In genomic region chr9:83424831-83425230, GRCh38 we compare ENCODE assay signal across 26 cellular contexts.
"Had no signal": no experiment of that assay in that cellular context is flagged by ENCODE, and none has a peak within 500 bp of the region (broad histone marks: within the 10 kb centered on the region; RNA-seq: fewer than 3 reads in every experiment).

No MANE protein-coding gene starts in this region.

- H3K9me3 ChIP-seq: adrenal gland, breast epithelium, heart right ventricle, uterus had no signal

- H3K4me3 Mint-ChIP-seq: activated naive CD8-positive, alpha-beta T cell; activated T-cell treated with anti-CD3 and anti-CD28 coated beads, Interleukin-2, amount 50 U/mL, for 24 hours; activated T-helper 17 cell treated with anti-CD3 and anti-CD28 coated beads, Interleukin-2, amount 50 U/mL, for 72 hours; endodermal cell; naive thymus-derived CD4-positive, alpha-beta T cell; neural crest cell; stimulated activated naive B cell treated with anti-CD40 and anti-IgM and Interleukin-4, amounts not matched to agents 10 μg/mL and 1 μg/mL and 100 μg/mL, for 72 hours; WTC11 had no signal

- H3K4me1 Mint-ChIP-seq: activated T-helper 17 cell treated with anti-CD3 and anti-CD28 coated beads, Interleukin-2, amount 50 U/mL, for 72 hours; naive thymus-derived CD4-positive, alpha-beta T cell; stimulated activated naive B cell treated with anti-CD40 and anti-IgM and Interleukin-4, amounts not matched to agents 10 μg/mL and 1 μg/mL and 100 μg/mL, for 72 hours had no signal

- H3K36me3 ChIP-seq: adrenal gland, breast epithelium, heart right ventricle, uterus had no signal

- H3K27me3 ChIP-seq: adrenal gland, breast epithelium, heart right ventricle, uterus had no signal

- H3K9me3 Mint-ChIP-seq: activated T-cell treated with anti-CD3 and anti-CD28 coated beads, Interleukin-2, amount 50 U/mL, for 24 hours; activated T-helper 17 cell treated with anti-CD3 and anti-CD28 coated beads, Interleukin-2, amount 50 U/mL, for 72 hours; neural crest cell; stimulated activated naive B cell treated with anti-CD40 and anti-IgM and Interleukin-4, amounts not matched to agents 10 μg/mL and 1 μg/mL and 100 μg/mL, for 72 hours had no signal

- DNase-seq: activated CD4-positive, alpha-beta T cell treated with anti-CD3 and anti-CD28 coated beads, Interleukin-2, amount 50 U/mL, for 4 hours; activated CD8-positive, alpha-beta memory T cell treated with anti-CD3 and anti-CD28 coated beads for 24 hours; activated CD8-positive, alpha-beta memory T cell treated with anti-CD3 and anti-CD28 coated beads, Interleukin-2, amount 50 U/mL, for 4 hours; activated T-cell treated with anti-CD3 and anti-CD28 coated beads, Interleukin-2, amount 50 U/mL, for 24 hours; cerebellar nuclear complex; cortex of kidney; endodermal cell; heart right ventricle; naive thymus-derived CD4-positive, alpha-beta T cell; occipital lobe; posterior cingulate gyrus; stimulated activated CD4-positive, alpha-beta T cell treated with anti-CD3 and anti-CD28 coated beads, Interleukin-2, amount 100 ng/mL, for 48 hours; stimulated activated CD8-positive, alpha-beta memory T cell treated with anti-CD3 and anti-CD28 coated beads, Interleukin-4, amount 100 ng/mL, for 48 hours; stimulated activated naive B cell treated with anti-CD40 and anti-IgM and Interleukin-4, amounts not matched to agents 10 μg/mL and 1 μg/mL and 100 μg/mL, for 72 hours; trophoblast cell; uterus had no signal

- FAIRE-seq: astrocyte, keratinocyte had no signal

- H3K36me3 Mint-ChIP-seq: stimulated activated naive B cell treated with anti-CD40 and anti-IgM and Interleukin-4, amounts not matched to agents 10 μg/mL and 1 μg/mL and 100 μg/mL, for 72 hours; WTC11 had no signal

- H3K4me1 ChIP-seq: breast epithelium, uterus had no signal

- H3K27ac Mint-ChIP-seq: activated naive CD8-positive, alpha-beta T cell; activated T-cell treated with anti-CD3 and anti-CD28 coated beads, Interleukin-2, amount 50 U/mL, for 24 hours; activated T-helper 17 cell treated with anti-CD3 and anti-CD28 coated beads, Interleukin-2, amount 50 U/mL, for 72 hours; endodermal cell; naive thymus-derived CD4-positive, alpha-beta T cell; stimulated activated naive B cell treated with anti-CD40 and anti-IgM and Interleukin-4, amounts not matched to agents 10 μg/mL and 1 μg/mL and 100 μg/mL, for 72 hours; WTC11 had no signal

- H3K27me3 Mint-ChIP-seq: activated T-cell treated with anti-CD3 and anti-CD28 coated beads, Interleukin-2, amount 50 U/mL, for 24 hours; activated T-helper 17 cell treated with anti-CD3 and anti-CD28 coated beads, Interleukin-2, amount 50 U/mL, for 72 hours; naive thymus-derived CD4-positive, alpha-beta T cell; stimulated activated naive B cell treated with anti-CD40 and anti-IgM and Interleukin-4, amounts not matched to agents 10 μg/mL and 1 μg/mL and 100 μg/mL, for 72 hours had no signal

- ATAC-seq: activated T-helper 17 cell treated with anti-CD3 and anti-CD28 coated beads, Interleukin-2, amount 50 U/mL, for 72 hours; heart right ventricle; left lobe of liver; naive thymus-derived CD4-positive, alpha-beta T cell; stimulated activated naive B cell treated with anti-CD40 and anti-IgM and Interleukin-4, amounts not matched to agents 10 μg/mL and 1 μg/mL and 100 μg/mL, for 72 hours had no signal

- H3K27ac ChIP-seq: adrenal gland, breast epithelium, uterus had no signal

- H3K4me3 ChIP-seq: adrenal gland, breast epithelium, heart right ventricle, lung, uterus had no signal
